ENCODE assay signal across 14 cellular contexts in the genomic region with DNA sequence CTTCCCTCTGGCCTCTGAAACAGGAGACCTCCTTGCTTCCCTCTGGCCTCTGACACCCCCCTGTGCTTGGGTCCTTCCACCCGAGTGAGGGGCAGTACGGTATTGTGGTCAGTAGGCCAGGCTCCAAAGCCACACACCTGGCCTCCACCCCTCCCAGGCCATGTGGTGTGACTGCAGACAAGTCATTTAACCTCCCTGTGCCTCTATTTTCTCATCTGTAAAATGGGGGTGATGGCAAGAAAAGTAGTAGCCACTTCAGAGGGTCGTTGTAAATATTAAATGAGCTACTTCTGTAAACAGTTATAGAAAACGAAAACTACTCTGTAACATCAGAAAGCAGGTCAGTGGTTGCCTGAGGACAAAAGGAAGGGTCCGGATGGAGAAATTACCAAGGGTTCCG.
"Had no signal": no experiment of that assay in that cellular context is flagged by ENCODE, and none has a peak within 500 bp of the region (broad histone marks: within the 10 kb centered on the region; RNA-seq: fewer than 3 reads in every experiment).

No MANE protein-coding gene starts in this region.

- H3K9me3 ChIP-seq: pancreas had no signal

- H3K27ac ChIP-seq: pancreas had no signal

- H3K4me3 ChIP-seq: pancreas had no signal

- ATAC-seq: activated naive CD8-positive, alpha-beta T cell treated with anti-CD3 and anti-CD28 coated beads, Interleukin-2, amount 50 U/mL, for 24 hours; left colon; naive thymus-derived CD8-positive, alpha-beta T cell; pancreas; T-cell had no signal

- H3K27me3 ChIP-seq: pancreas had no signal

- DNase-seq: activated CD4-positive, CD25-positive, alpha-beta regulatory T cell treated with anti-CD3 and anti-CD28 coated beads, Interleukin-2, amount 50 U/mL, for 72 hours; activated naive CD4-positive, alpha-beta T cell; activated naive CD8-positive, alpha-beta T cell treated with anti-CD3 and anti-CD28 coated beads, Interleukin-2, amount 50 U/mL, for 24 hours; activated T-cell treated with anti-CD3 and anti-CD28 coated beads for 4 hours; cerebellar nuclear complex; dermis blood vessel endothelial cell; left colon; naive thymus-derived CD8-positive, alpha-beta T cell; stimulated activated CD4-positive, alpha-beta T cell treated with anti-CD3 and anti-CD28 coated beads, Interleukin-2, amount 100 ng/mL, for 48 hours; stimulated activated naive B cell treated with anti-CD40 and anti-IgM and Interleukin-4, amounts not matched to agents 10 μg/mL and 1 μg/mL and 100 μg/mL, for 72 hours; substantia nigra; T-cell; T1000 had no signal

- H3K4me1 ChIP-seq: pancreas had no signal

- H3K36me3 ChIP-seq: pancreas had no signal
